In the genomic region with DNA sequence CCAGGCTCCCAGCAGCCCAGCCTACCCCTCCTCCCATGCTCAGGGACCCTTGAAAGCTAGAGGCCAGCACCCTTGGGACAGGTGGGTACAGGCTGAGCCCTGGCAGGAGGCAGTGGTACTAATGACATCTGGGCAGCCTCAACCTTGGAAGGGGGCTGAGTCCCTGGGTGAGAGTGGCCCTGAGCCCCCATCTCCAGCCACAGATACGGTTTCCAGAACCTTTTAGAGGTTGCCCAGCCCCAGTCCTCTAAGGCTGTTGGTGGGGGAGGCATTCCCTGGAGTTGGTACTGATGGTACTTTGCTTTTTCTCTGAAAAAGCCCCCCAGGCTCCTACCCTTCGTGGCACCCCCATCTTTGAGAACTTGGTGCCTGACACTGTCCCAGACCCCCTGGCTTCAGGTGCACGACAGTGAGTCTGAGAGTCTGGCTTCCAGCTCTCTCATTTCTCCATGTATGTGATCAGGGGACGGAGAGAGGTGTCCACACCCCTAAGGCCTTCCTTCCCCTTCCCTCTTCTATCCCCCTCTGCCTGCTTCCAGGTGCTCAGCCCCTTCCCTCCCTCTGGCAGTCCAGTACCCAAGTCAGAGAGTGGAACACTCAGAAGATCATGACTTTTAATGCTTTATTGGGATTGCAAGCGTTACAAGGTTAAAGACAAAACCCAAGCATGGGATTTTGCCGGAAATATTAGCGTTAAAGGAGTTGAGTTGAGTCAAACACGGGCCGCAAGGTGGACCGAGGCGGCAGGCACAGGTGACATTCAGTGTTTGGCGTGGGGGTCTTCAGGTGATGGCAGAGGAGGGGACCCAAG, we compare ENCODE assay signal across 1 cellular context.
A peak's percentile ranks its signal among the peaks of the same experiment; 100 is the strongest.
TF ChIP-seq lines count a peak whose summit lies in the region.

No MANE protein-coding gene starts in this region.

TF ChIP-seq in HepG2, 621 proteins besides CTCF, POLR2A, EP300 and RAD21 (continued from another document and continues in another):
- TF ChIP-seq, protein P1, sequence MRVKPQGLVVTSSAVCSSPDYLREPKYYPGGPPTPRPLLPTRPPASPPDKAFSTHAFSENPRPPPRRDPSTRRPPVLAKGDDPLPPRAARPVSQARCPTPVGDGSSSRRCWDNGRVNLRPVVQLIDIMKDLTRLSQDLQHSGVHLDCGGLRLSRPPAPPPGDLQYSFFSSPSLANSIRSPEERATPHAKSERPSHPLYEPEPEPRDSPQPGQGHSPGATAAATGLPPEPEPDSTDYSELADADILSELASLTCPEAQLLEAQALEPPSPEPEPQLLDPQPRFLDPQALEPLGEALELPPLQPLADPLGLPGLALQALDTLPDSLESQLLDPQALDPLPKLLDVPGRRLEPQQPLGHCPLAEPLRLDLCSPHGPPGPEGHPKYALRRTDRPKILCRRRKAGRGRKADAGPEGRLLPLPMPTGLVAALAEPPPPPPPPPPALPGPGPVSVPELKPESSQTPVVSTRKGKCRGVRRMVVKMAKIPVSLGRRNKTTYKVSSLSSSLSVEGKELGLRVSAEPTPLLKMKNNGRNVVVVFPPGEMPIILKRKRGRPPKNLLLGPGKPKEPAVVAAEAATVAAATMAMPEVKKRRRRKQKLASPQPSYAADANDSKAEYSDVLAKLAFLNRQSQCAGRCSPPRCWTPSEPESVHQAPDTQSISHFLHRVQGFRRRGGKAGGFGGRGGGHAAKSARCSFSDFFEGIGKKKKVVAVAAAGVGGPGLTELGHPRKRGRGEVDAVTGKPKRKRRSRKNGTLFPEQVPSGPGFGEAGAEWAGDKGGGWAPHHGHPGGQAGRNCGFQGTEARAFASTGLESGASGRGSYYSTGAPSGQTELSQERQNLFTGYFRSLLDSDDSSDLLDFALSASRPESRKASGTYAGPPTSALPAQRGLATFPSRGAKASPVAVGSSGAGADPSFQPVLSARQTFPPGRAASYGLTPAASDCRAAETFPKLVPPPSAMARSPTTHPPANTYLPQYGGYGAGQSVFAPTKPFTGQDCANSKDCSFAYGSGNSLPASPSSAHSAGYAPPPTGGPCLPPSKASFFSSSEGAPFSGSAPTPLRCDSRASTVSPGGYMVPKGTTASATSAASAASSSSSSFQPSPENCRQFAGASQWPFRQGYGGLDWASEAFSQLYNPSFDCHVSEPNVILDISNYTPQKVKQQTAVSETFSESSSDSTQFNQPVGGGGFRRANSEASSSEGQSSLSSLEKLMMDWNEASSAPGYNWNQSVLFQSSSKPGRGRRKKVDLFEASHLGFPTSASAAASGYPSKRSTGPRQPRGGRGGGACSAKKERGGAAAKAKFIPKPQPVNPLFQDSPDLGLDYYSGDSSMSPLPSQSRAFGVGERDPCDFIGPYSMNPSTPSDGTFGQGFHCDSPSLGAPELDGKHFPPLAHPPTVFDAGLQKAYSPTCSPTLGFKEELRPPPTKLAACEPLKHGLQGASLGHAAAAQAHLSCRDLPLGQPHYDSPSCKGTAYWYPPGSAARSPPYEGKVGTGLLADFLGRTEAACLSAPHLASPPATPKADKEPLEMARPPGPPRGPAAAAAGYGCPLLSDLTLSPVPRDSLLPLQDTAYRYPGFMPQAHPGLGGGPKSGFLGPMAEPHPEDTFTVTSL (CRISPR knock-in tag; IDR thresholded peaks at IDR 0.05; ENCODE audit: borderline replicate concordance) = no peak; the same call in 1 of the 2 replicates
- no peak for TF ChIP-seq ATAD3A (CRISPR knock-in tag; IDR thresholded peaks at IDR 0.05)
- TF ChIP-seq CBX1 (IDR thresholded peaks at IDR 0.05; ENCODE audit: low read depth) = no peak
- no peak for TF ChIP-seq CHD4 (IDR thresholded peaks at IDR 0.05; ENCODE audit: borderline replicate concordance, low read length)
- TF ChIP-seq KLF12 (CRISPR knock-in tag; IDR thresholded peaks at IDR 0.05; ENCODE audit: borderline replicate concordance) = no peak
- no peak for TF ChIP-seq MAFF (IDR thresholded peaks at IDR 0.05; ENCODE audit: low read depth, low read length)
- no peak for TF ChIP-seq SRSF9 (IDR thresholded peaks at IDR 0.05; ENCODE audit: borderline replicate concordance, insufficient read depth, low read depth, low read length, poor library complexity, severe bottlenecking)
- TF ChIP-seq, protein P2, sequence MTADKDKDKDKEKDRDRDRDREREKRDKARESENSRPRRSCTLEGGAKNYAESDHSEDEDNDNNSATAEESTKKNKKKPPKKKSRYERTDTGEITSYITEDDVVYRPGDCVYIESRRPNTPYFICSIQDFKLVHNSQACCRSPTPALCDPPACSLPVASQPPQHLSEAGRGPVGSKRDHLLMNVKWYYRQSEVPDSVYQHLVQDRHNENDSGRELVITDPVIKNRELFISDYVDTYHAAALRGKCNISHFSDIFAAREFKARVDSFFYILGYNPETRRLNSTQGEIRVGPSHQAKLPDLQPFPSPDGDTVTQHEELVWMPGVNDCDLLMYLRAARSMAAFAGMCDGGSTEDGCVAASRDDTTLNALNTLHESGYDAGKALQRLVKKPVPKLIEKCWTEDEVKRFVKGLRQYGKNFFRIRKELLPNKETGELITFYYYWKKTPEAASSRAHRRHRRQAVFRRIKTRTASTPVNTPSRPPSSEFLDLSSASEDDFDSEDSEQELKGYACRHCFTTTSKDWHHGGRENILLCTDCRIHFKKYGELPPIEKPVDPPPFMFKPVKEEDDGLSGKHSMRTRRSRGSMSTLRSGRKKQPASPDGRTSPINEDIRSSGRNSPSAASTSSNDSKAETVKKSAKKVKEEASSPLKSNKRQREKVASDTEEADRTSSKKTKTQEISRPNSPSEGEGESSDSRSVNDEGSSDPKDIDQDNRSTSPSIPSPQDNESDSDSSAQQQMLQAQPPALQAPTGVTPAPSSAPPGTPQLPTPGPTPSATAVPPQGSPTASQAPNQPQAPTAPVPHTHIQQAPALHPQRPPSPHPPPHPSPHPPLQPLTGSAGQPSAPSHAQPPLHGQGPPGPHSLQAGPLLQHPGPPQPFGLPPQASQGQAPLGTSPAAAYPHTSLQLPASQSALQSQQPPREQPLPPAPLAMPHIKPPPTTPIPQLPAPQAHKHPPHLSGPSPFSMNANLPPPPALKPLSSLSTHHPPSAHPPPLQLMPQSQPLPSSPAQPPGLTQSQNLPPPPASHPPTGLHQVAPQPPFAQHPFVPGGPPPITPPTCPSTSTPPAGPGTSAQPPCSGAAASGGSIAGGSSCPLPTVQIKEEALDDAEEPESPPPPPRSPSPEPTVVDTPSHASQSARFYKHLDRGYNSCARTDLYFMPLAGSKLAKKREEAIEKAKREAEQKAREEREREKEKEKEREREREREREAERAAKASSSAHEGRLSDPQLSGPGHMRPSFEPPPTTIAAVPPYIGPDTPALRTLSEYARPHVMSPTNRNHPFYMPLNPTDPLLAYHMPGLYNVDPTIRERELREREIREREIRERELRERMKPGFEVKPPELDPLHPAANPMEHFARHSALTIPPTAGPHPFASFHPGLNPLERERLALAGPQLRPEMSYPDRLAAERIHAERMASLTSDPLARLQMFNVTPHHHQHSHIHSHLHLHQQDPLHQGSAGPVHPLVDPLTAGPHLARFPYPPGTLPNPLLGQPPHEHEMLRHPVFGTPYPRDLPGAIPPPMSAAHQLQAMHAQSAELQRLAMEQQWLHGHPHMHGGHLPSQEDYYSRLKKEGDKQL (CRISPR knock-in tag; IDR thresholded peaks at IDR 0.05; ENCODE audit: low read depth) = no peak
- TF ChIP-seq ZNF207 (IDR thresholded peaks at IDR 0.05; ENCODE audit: borderline replicate concordance) = no peak
- TF ChIP-seq IRX3 (CRISPR knock-in tag; IDR thresholded peaks at IDR 0.05; ENCODE audit: borderline replicate concordance, low read depth) = no peak
- no peak for TF ChIP-seq RFX5 (IDR thresholded peaks at IDR 0.05; ENCODE audit: low read depth, low read length)
- TF ChIP-seq, protein P3, sequence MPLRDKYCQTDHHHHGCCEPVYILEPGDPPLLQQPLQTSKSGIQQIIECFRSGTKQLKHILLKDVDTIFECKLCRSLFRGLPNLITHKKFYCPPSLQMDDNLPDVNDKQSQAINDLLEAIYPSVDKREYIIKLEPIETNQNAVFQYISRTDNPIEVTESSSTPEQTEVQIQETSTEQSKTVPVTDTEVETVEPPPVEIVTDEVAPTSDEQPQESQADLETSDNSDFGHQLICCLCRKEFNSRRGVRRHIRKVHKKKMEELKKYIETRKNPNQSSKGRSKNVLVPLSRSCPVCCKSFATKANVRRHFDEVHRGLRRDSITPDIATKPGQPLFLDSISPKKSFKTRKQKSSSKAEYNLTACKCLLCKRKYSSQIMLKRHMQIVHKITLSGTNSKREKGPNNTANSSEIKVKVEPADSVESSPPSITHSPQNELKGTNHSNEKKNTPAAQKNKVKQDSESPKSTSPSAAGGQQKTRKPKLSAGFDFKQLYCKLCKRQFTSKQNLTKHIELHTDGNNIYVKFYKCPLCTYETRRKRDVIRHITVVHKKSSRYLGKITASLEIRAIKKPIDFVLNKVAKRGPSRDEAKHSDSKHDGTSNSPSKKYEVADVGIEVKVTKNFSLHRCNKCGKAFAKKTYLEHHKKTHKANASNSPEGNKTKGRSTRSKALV (CRISPR knock-in tag; IDR thresholded peaks at IDR 0.05) = peak; percentile 38; the same call in 1 of the 2 replicates
- TF ChIP-seq, protein P4, sequence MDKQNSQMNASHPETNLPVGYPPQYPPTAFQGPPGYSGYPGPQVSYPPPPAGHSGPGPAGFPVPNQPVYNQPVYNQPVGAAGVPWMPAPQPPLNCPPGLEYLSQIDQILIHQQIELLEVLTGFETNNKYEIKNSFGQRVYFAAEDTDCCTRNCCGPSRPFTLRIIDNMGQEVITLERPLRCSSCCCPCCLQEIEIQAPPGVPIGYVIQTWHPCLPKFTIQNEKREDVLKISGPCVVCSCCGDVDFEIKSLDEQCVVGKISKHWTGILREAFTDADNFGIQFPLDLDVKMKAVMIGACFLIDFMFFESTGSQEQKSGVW (CRISPR knock-in tag; IDR thresholded peaks at IDR 0.05; ENCODE audit: borderline replicate concordance) = no peak
- TF ChIP-seq ONECUT2 (CRISPR knock-in tag; IDR thresholded peaks at IDR 0.05) = 0 out of 2 replicates have a peak, but pooled peaks have one; percentile 8
- TF ChIP-seq, protein P5, sequence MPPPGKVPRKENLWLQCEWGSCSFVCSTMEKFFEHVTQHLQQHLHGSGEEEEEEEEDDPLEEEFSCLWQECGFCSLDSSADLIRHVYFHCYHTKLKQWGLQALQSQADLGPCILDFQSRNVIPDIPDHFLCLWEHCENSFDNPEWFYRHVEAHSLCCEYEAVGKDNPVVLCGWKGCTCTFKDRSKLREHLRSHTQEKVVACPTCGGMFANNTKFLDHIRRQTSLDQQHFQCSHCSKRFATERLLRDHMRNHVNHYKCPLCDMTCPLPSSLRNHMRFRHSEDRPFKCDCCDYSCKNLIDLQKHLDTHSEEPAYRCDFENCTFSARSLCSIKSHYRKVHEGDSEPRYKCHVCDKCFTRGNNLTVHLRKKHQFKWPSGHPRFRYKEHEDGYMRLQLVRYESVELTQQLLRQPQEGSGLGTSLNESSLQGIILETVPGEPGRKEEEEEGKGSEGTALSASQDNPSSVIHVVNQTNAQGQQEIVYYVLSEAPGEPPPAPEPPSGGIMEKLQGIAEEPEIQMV (CRISPR knock-in tag; IDR thresholded peaks at IDR 0.05; ENCODE audit: low read depth) = peak; percentile 31; the same call in 1 of the 2 replicates
- no peak; the same call in 1 of the 2 replicates for TF ChIP-seq HOXA5 (CRISPR knock-in tag; IDR thresholded peaks at IDR 0.05)
- TF ChIP-seq ZNF549 (CRISPR knock-in tag; IDR thresholded peaks at IDR 0.05) = no peak
- no peak for TF ChIP-seq ZNF674 (CRISPR knock-in tag; IDR thresholded peaks at IDR 0.05; ENCODE audit: low read depth)
- TF ChIP-seq ZNF460 (CRISPR knock-in tag; IDR thresholded peaks at IDR 0.05; ENCODE audit: borderline replicate concordance) = no peak; the same call in 1 of the 2 replicates
- TF ChIP-seq, protein P6, sequence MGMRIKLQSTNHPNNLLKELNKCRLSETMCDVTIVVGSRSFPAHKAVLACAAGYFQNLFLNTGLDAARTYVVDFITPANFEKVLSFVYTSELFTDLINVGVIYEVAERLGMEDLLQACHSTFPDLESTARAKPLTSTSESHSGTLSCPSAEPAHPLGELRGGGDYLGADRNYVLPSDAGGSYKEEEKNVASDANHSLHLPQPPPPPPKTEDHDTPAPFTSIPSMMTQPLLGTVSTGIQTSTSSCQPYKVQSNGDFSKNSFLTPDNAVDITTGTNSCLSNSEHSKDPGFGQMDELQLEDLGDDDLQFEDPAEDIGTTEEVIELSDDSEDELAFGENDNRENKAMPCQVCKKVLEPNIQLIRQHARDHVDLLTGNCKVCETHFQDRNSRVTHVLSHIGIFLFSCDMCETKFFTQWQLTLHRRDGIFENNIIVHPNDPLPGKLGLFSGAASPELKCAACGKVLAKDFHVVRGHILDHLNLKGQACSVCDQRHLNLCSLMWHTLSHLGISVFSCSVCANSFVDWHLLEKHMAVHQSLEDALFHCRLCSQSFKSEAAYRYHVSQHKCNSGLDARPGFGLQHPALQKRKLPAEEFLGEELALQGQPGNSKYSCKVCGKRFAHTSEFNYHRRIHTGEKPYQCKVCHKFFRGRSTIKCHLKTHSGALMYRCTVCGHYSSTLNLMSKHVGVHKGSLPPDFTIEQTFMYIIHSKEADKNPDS (CRISPR knock-in tag; IDR thresholded peaks at IDR 0.05) = no peak
- TF ChIP-seq ATF7 (IDR thresholded peaks at IDR 0.05) = no peak
- no peak for TF ChIP-seq ATF7 (CRISPR knock-in tag; IDR thresholded peaks at IDR 0.05)
- TF ChIP-seq HDAC6 (IDR thresholded peaks at IDR 0.05; ENCODE audit: low read depth, low read length) = no peak
- TF ChIP-seq SOX6 (IDR thresholded peaks at IDR 0.05) = no peak
- no peak; the same call in 1 of the 2 replicates for TF ChIP-seq SOX6 (CRISPR knock-in tag; IDR thresholded peaks at IDR 0.05)
- TF ChIP-seq, protein P7, sequence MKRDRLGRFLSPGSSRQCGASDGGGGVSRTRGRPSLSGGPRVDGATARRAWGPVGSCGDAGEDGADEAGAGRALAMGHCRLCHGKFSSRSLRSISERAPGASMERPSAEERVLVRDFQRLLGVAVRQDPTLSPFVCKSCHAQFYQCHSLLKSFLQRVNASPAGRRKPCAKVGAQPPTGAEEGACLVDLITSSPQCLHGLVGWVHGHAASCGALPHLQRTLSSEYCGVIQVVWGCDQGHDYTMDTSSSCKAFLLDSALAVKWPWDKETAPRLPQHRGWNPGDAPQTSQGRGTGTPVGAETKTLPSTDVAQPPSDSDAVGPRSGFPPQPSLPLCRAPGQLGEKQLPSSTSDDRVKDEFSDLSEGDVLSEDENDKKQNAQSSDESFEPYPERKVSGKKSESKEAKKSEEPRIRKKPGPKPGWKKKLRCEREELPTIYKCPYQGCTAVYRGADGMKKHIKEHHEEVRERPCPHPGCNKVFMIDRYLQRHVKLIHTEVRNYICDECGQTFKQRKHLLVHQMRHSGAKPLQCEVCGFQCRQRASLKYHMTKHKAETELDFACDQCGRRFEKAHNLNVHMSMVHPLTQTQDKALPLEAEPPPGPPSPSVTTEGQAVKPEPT (CRISPR knock-in tag; IDR thresholded peaks at IDR 0.05; ENCODE audit: low read depth) = 0 out of 2 replicates have a peak, but pooled peaks have one; percentile 27
- TF ChIP-seq PPARG (CRISPR knock-in tag; conservative IDR thresholded peaks at IDR 0.05) = no peak
- no peak; the same call in 1 of the 2 replicates for TF ChIP-seq CHCHD3 (CRISPR knock-in tag; IDR thresholded peaks at IDR 0.05)
- TF ChIP-seq, protein P8, sequence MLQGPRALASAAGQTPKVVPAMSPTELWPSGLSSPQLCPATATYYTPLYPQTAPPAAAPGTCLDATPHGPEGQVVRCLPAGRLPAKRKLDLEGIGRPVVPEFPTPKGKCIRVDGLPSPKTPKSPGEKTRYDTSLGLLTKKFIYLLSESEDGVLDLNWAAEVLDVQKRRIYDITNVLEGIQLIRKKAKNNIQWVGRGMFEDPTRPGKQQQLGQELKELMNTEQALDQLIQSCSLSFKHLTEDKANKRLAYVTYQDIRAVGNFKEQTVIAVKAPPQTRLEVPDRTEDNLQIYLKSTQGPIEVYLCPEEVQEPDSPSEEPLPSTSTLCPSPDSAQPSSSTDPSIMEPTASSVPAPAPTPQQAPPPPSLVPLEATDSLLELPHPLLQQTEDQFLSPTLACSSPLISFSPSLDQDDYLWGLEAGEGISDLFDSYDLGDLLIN (CRISPR knock-in tag; IDR thresholded peaks at IDR 0.05; ENCODE audit: borderline replicate concordance) = no peak
- TF ChIP-seq AKAP8 (CRISPR knock-in tag; IDR thresholded peaks at IDR 0.05) = peak; percentile 98
- TF ChIP-seq SYNCRIP (IDR thresholded peaks at IDR 0.05; ENCODE audit: insufficient read depth, low read depth, low read length) = no peak
- TF ChIP-seq ZNF792 (CRISPR knock-in tag; IDR thresholded peaks at IDR 0.05) = peak; percentile 21; the same call in 1 of the 2 replicates
- TF ChIP-seq MIER3 (CRISPR knock-in tag; IDR thresholded peaks at IDR 0.05; ENCODE audit: borderline replicate concordance) = peak; percentile 25; the same call in 1 of the 2 replicates
